Comparison of ENCODE assay signal across 8 cellular contexts in the genomic region with DNA sequence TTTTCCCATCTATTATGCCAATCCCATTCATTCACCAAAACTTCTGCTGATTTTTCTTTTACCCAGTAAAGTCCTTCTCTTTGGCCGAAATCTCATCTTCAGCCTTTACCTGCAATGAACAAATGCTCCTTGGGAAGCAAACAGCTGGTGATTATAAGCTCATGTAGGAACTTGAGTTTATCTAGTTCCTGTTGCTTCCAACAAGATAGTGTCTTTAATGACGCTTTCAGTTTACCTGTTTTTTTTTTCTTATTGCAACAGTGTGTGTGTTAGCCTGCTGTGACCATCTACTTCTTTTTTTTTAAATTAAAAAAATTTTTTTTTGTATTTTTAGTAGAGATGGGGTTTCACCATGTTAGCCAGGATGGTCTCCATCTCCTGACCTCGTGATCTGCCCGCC.
"Had no signal": no experiment of that assay in that cellular context is flagged by ENCODE, and none has a peak within 500 bp of the region (broad histone marks: within the 10 kb centered on the region; RNA-seq: fewer than 3 reads in every experiment).

No MANE protein-coding gene starts in this region.

- H3K4me3 ChIP-seq: K562 had no signal

- H3K27ac ChIP-seq: HL-60 had no signal

- FAIRE-seq: HepG2, HTR-8/SVneo, K562 had no signal

- H3K27ac Mint-ChIP-seq: IgD-negative memory B cell had no signal

- H3K27me3 Mint-ChIP-seq: IgD-negative memory B cell had no signal

- ATAC-seq: HepG2, K562 had no signal

- H3K4me3 Mint-ChIP-seq: IgD-negative memory B cell had no signal

- DNase-seq: IMR-90, KBM-7, KG1 had no signal
